Comparison of ENCODE assay signal across 14 cellular contexts in the genomic region with DNA sequence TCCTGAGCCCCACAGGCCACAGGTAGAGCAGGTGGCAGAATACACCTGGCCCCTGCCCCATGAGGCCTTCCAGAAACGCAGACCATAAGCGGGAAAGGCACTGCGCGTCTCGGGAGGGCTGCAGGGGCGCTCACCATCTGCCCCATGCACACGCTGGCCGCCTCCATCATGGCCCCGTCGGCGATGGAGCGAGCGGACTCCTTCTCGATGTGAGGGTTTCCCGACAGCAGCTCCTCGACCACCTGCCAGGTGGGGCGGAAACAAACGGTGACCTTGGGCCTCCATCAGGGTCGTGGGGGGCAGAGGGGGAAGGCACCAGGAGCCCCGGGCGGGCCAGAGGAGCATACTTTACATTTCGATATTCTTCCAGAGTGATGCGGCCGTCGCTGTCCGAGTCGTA. TPM values are rescaled to one million over a fixed set of nuclear protein-coding genes. Genes with fewer than 3 reads are reported as not detected.
"Had no signal": no experiment of that assay in that cellular context is flagged by ENCODE, and none has a peak within 500 bp of the region (broad histone marks: within the 10 kb centered on the region; RNA-seq: fewer than 3 reads in every experiment).

No MANE protein-coding gene starts in this region.

- H3K4me3 ChIP-seq: adrenal gland, left lung, stomach had no signal

- H3K27me3 ChIP-seq: adrenal gland, left lung, stomach had no signal

- H3K4me3 Mint-ChIP-seq: type B pancreatic cell had no signal

- H3K9me3 ChIP-seq: adrenal gland, left lung, stomach had no signal

- DNase-seq: activated CD4-positive, alpha-beta T cell treated with anti-CD3 and anti-CD28 coated beads for 1 hour; activated CD4-positive, alpha-beta T cell treated with anti-CD3 and anti-CD28 coated beads, Interleukin-2, amount 50 U/mL, for 4 hours; activated gamma-delta T cell treated with Interleukin-2 at 50 U/mL for 16 hours; caudate nucleus; foreskin melanocyte; kidney; stimulated activated CD4-positive, alpha-beta T cell treated with anti-CD3 and anti-CD28 coated beads, Interleukin-2, amount 100 ng/mL, for 24 hours; stomach had no signal

- H3K27ac Mint-ChIP-seq: progenitor cell of endocrine pancreas, type B pancreatic cell had no signal

- H3K27ac ChIP-seq: left lung had no signal

- H3K36me3 ChIP-seq: adrenal gland, left lung had no signal

- H3K9me3 Mint-ChIP-seq: activated naive CD4-positive, alpha-beta T cell treated with anti-CD3 and anti-CD28 coated beads, Interleukin-2, amount 50 U/mL, for 72 hours; type B pancreatic cell had no signal

- ATAC-seq: activated naive CD4-positive, alpha-beta T cell treated with anti-CD3 and anti-CD28 coated beads, Interleukin-2, amount 50 U/mL, for 72 hours; left lung had no signal

RNA-seq across cellular contexts. Expression of gene TESC, which starts 52.8 kb away (rescaled TPM):
- total RNA-seq: osteoblast had no signal
